ENCODE assay signal across 1 cellular context in the genomic region with DNA sequence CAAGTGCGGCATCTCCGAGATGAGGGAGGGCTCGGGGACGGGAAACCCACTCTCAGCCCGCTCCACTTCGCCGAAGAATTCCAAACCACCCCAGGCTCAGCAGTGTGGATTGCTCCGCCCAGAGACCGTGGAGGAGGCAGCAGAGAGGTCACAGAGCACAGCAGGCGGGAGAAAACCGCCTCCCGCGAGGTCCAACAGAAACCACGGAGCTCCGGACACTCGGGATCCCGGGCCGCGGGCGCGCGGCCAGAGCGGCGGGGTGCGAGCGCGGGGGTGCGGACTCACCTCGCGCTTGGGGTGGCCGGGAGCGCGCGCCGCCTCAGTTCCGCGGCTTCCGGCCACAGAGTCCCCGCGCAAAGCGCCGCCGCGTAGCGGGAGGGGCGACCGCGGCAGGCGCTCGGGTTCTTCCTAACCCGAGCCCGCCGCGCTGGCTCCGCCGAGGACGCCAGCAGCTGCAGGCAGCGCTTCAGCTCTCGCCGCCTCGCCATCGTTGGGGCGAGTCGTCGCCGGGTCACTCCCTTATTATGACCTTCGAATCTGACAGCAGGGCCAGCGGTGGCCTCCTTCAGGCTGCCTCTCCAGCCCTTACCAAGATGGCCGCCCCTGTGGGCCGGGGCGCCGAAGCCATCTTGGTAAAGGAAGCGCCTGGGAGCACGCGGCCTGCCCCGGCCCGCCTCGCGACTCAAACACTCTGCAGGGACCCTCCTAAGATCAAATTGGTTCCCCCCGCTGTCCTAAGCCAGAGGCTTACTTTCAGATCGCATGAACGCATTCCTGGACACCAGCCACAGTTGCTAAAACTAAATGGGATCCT.
TF ChIP-seq lines count a peak whose summit lies in the region.

Gene NAPEPLD (minus strand): TSS at position 106 of the 814 bp plus-strand sequence. CDS start 20,323 bp downstream, outside the sequence.

TF ChIP-seq in H1, 55 proteins besides CTCF, POLR2A, EP300 and RAD21 (continued from another document):
- TF ChIP-seq MAFK (IDR thresholded peaks at IDR 0.05; ENCODE audit: low read depth, low read length) (no peak), TAF1 (IDR thresholded peaks at IDR 0.05; ENCODE audit: low read depth, low read length) (peak; percentile 65), ATF2 (IDR thresholded peaks at IDR 0.05; ENCODE audit: low read length) (no peak), KDM1A (IDR thresholded peaks at IDR 0.05; ENCODE audit: borderline replicate concordance, low read length) (no peak), JUN (IDR thresholded peaks at IDR 0.05; ENCODE audit: low read depth, low read length) (no peak), ASH2L (IDR thresholded peaks at IDR 0.05; ENCODE audit: low read length) (peak; percentile 94), CEBPB (IDR thresholded peaks at IDR 0.05; ENCODE audit: low read depth, low read length) (no peak), SUZ12 (IDR thresholded peaks at IDR 0.05; ENCODE audit: low read length) (no peak), BRCA1 (IDR thresholded peaks at IDR 0.05; ENCODE audit: low read depth, low read length) (no peak), SRF (IDR thresholded peaks at IDR 0.05; ENCODE audit: low read depth, low read length) (no peak), NRF1 (IDR thresholded peaks at IDR 0.05; ENCODE audit: low read depth, low read length) (no peak), TAF7 (optimal IDR thresholded peaks at IDR 0.05; ENCODE audit: borderline replicate concordance, low read depth, low read length) (peak; percentile 67), TEAD4 (IDR thresholded peaks at IDR 0.05; ENCODE audit: low read depth, low read length) (0 out of 2 replicates have a peak, but pooled peaks have one; percentile 4), CHD1 (IDR thresholded peaks at IDR 0.05; ENCODE audit: low read depth, low read length) (no peak), POU5F1 (IDR thresholded peaks at IDR 0.05; ENCODE audit: low read depth, low read length) (no peak), RBBP5 (IDR thresholded peaks at IDR 0.05; ENCODE audit: borderline replicate concordance, low read depth, low read length) (peak; percentile 87; the same call in 1 of the 2 replicates), TBP (IDR thresholded peaks at IDR 0.05; ENCODE audit: low read depth, low read length) (peak; percentile 20; the same call in 1 of the 2 replicates), KDM4A (IDR thresholded peaks at IDR 0.05; ENCODE audit: low read depth, low read length, severe bottlenecking) (peak; percentile 99), SIRT6 (IDR thresholded peaks at IDR 0.05; ENCODE audit: low read length) (no peak), KDM5A (IDR thresholded peaks at IDR 0.05; ENCODE audit: low read length) (no peak), HDAC2 (IDR thresholded peaks at IDR 0.05; ENCODE audit: borderline replicate concordance in 1 of 2, low read depth in 2 of 2, low read length in 2 of 2) (peak; percentile 11 to 36; a peak in 1 of 4 replicates), RFX5 (IDR thresholded peaks at IDR 0.05; ENCODE audit: borderline replicate concordance, low read depth, low read length) (no peak), SIX5 (IDR thresholded peaks at IDR 0.05; ENCODE audit: low read depth, low read length) (peak; percentile 38; the same call in 1 of the 2 replicates), BACH1 (IDR thresholded peaks at IDR 0.05; ENCODE audit: low read length) (peak; percentile 73), HDAC6 (IDR thresholded peaks at IDR 0.05; ENCODE audit: low read depth, low read length) (no peak), SIN3A (conservative IDR thresholded peaks at IDR 0.05 in 1 of 2, IDR thresholded peaks at IDR 0.05 in 1 of 2; ENCODE audit: low read depth in 1 of 2, low read length in 2 of 2) (peak; percentile 43 to 55; a peak in 1 of 4 replicates), RNF2 (IDR thresholded peaks at IDR 0.05; ENCODE audit: borderline replicate concordance, low read depth, low read length, missing control alignments, poor library complexity, severe bottlenecking) (no peak), CHD2 (IDR thresholded peaks at IDR 0.05; ENCODE audit: low read length) (0 out of 2 replicates have a peak, but pooled peaks have one; percentile 36), NANOG (IDR thresholded peaks at IDR 0.05; ENCODE audit: insufficient read depth, low read depth, low read length, poor library complexity, severe bottlenecking) (no peak), PHF8 (conservative IDR thresholded peaks at IDR 0.05; ENCODE audit: low read depth, low read length) (peak; percentile 72), BCL11A (IDR thresholded peaks at IDR 0.05; ENCODE audit: low read depth in 2 of 2, low read length in 2 of 2) (no peak), SP2 (IDR thresholded peaks at IDR 0.05; ENCODE audit: low read length) (no peak), CBX8 (IDR thresholded peaks at IDR 0.05; ENCODE audit: borderline replicate concordance, low read depth, low read length) (no peak), SAP30 (IDR thresholded peaks at IDR 0.05; ENCODE audit: insufficient read depth, insufficient replicate concordance, low read length) (no peak), ZNF274 (IDR thresholded peaks at IDR 0.05; ENCODE audit: borderline replicate concordance, extremely low read depth, low read length) (no peak), TCF12 (IDR thresholded peaks at IDR 0.05; ENCODE audit: low read depth, low read length) (0 out of 2 replicates have a peak, but pooled peaks have one; percentile 61), EZH2 (IDR thresholded peaks at IDR 0.05; ENCODE audit: low read depth, low read length, severe bottlenecking) (no peak), ATF3 (IDR thresholded peaks at IDR 0.05; ENCODE audit: insufficient read depth, low read depth, low read length) (no peak), CBX5 (IDR thresholded peaks at IDR 0.05; ENCODE audit: low read depth, low read length) (no peak), CTBP2 (IDR thresholded peaks at IDR 0.05; ENCODE audit: borderline replicate concordance, insufficient read depth, insufficient read length, low read length) (peak; percentile 56), SP1 (IDR thresholded peaks at IDR 0.05; ENCODE audit: low read depth, low read length) (no peak), JUND (IDR thresholded peaks at IDR 0.05; ENCODE audit: low read length) (no peak), YY1 (IDR thresholded peaks at IDR 0.05; ENCODE audit: low read depth, low read length) (peak; percentile 100), POLR2AphosphoS5 (IDR thresholded peaks at IDR 0.05; ENCODE audit: low read depth, low read length) (peak; percentile 15; the same call in 1 of the 2 replicates), RXRA (IDR thresholded peaks at IDR 0.05; ENCODE audit: insufficient read depth, low read depth, low read length) (no peak), CREB1 (IDR thresholded peaks at IDR 0.05) (no peak)
- TF ChIP-seq, protein P1, sequence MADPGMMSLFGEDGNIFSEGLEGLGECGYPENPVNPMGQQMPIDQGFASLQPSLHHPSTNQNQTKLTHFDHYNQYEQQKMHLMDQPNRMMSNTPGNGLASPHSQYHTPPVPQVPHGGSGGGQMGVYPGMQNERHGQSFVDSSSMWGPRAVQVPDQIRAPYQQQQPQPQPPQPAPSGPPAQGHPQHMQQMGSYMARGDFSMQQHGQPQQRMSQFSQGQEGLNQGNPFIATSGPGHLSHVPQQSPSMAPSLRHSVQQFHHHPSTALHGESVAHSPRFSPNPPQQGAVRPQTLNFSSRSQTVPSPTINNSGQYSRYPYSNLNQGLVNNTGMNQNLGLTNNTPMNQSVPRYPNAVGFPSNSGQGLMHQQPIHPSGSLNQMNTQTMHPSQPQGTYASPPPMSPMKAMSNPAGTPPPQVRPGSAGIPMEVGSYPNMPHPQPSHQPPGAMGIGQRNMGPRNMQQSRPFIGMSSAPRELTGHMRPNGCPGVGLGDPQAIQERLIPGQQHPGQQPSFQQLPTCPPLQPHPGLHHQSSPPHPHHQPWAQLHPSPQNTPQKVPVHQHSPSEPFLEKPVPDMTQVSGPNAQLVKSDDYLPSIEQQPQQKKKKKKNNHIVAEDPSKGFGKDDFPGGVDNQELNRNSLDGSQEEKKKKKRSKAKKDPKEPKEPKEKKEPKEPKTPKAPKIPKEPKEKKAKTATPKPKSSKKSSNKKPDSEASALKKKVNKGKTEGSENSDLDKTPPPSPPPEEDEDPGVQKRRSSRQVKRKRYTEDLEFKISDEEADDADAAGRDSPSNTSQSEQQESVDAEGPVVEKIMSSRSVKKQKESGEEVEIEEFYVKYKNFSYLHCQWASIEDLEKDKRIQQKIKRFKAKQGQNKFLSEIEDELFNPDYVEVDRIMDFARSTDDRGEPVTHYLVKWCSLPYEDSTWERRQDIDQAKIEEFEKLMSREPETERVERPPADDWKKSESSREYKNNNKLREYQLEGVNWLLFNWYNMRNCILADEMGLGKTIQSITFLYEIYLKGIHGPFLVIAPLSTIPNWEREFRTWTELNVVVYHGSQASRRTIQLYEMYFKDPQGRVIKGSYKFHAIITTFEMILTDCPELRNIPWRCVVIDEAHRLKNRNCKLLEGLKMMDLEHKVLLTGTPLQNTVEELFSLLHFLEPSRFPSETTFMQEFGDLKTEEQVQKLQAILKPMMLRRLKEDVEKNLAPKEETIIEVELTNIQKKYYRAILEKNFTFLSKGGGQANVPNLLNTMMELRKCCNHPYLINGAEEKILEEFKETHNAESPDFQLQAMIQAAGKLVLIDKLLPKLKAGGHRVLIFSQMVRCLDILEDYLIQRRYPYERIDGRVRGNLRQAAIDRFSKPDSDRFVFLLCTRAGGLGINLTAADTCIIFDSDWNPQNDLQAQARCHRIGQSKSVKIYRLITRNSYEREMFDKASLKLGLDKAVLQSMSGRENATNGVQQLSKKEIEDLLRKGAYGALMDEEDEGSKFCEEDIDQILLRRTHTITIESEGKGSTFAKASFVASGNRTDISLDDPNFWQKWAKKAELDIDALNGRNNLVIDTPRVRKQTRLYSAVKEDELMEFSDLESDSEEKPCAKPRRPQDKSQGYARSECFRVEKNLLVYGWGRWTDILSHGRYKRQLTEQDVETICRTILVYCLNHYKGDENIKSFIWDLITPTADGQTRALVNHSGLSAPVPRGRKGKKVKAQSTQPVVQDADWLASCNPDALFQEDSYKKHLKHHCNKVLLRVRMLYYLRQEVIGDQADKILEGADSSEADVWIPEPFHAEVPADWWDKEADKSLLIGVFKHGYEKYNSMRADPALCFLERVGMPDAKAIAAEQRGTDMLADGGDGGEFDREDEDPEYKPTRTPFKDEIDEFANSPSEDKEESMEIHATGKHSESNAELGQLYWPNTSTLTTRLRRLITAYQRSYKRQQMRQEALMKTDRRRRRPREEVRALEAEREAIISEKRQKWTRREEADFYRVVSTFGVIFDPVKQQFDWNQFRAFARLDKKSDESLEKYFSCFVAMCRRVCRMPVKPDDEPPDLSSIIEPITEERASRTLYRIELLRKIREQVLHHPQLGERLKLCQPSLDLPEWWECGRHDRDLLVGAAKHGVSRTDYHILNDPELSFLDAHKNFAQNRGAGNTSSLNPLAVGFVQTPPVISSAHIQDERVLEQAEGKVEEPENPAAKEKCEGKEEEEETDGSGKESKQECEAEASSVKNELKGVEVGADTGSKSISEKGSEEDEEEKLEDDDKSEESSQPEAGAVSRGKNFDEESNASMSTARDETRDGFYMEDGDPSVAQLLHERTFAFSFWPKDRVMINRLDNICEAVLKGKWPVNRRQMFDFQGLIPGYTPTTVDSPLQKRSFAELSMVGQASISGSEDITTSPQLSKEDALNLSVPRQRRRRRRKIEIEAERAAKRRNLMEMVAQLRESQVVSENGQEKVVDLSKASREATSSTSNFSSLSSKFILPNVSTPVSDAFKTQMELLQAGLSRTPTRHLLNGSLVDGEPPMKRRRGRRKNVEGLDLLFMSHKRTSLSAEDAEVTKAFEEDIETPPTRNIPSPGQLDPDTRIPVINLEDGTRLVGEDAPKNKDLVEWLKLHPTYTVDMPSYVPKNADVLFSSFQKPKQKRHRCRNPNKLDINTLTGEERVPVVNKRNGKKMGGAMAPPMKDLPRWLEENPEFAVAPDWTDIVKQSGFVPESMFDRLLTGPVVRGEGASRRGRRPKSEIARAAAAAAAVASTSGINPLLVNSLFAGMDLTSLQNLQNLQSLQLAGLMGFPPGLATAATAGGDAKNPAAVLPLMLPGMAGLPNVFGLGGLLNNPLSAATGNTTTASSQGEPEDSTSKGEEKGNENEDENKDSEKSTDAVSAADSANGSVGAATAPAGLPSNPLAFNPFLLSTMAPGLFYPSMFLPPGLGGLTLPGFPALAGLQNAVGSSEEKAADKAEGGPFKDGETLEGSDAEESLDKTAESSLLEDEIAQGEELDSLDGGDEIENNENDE (IDR thresholded peaks at IDR 0.05; ENCODE audit: insufficient replicate concordance, low read length): no peak
- TF ChIP-seq, protein P2, sequence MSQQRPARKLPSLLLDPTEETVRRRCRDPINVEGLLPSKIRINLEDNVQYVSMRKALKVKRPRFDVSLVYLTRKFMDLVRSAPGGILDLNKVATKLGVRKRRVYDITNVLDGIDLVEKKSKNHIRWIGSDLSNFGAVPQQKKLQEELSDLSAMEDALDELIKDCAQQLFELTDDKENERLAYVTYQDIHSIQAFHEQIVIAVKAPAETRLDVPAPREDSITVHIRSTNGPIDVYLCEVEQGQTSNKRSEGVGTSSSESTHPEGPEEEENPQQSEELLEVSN (IDR thresholded peaks at IDR 0.05): peak; percentile 98
- TF ChIP-seq, protein P3, sequence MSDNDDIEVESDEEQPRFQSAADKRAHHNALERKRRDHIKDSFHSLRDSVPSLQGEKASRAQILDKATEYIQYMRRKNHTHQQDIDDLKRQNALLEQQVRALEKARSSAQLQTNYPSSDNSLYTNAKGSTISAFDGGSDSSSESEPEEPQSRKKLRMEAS (IDR thresholded peaks at IDR 0.05): peak; percentile 98
